Comparison of ENCODE assay signal across 16 cellular contexts in genomic region chr6:16493112-16493511, GRCh38.
A peak's percentile ranks its signal among the peaks of the same experiment; 100 is the strongest.
DNase-seq lines count a peak whose midpoint lies in the region; ATAC-seq and TF ChIP-seq lines count a peak whose summit lies in the region.
"Had no signal": no experiment of that assay in that cellular context is flagged by ENCODE, and none has a peak within 500 bp of the region (broad histone marks: within the 10 kb centered on the region; RNA-seq: fewer than 3 reads in every experiment).

No MANE protein-coding gene starts in this region.

- H3K4me3 Mint-ChIP-seq in activated CD8-positive, alpha-beta memory T cell treated with anti-CD3 and anti-CD28 coated beads, Interleukin-2, amount 10 ng/mL, durations not matched to agents 7 days and 5 days, result no peak overlapping the region
- no peak overlapping the region for H3K4me3 Mint-ChIP-seq in central memory CD8-positive, alpha-beta T cell
- no peak overlapping the region for H3K4me3 Mint-ChIP-seq in mesothelial cell of epicardium

- DNase-seq in activated CD8-positive, alpha-beta memory T cell treated with anti-CD3 and anti-CD28 coated beads, Interleukin-2, amount 10 ng/mL, durations not matched to agents 7 days and 5 days, result no peak
- no peak for DNase-seq in activated CD8-positive, alpha-beta memory T cell treated with anti-CD3 and anti-CD28 coated beads, Interleukin-2, amount 50 U/mL, for 48 hours
- DNase-seq in central memory CD8-positive, alpha-beta T cell (ENCODE audit: low spot score in 2 of 2), result no peak
- DNase-seq in middle frontal gyrus (ENCODE audit: extremely low spot score, low spot score) (no peak), mesothelial cell of epicardium (ENCODE audit: low spot score in 2 of 2, unreplicated experiment in 2 of 2) (no peak)
- DNase-seq: activated CD4-positive, CD25-positive, alpha-beta regulatory T cell treated with anti-CD3 and anti-CD28 coated beads, Interleukin-2, amount 50 U/mL, for 72 hours; anterior cingulate cortex; Caco-2; erythroblast; NCI-H1417 treated with DMSO at 0.1 percent for 48 hours; PC-3; testis had no signal

- H3K4me1 Mint-ChIP-seq in activated CD8-positive, alpha-beta memory T cell treated with anti-CD3 and anti-CD28 coated beads, Interleukin-2, amount 10 ng/mL, durations not matched to agents 7 days and 5 days, result peaks cover 71% of the 10 kb centered on the region
- peaks cover 63% of the 10 kb centered on the region for H3K4me1 Mint-ChIP-seq in central memory CD8-positive, alpha-beta T cell
- peaks cover 29% of the 10 kb centered on the region for H3K4me1 Mint-ChIP-seq in mesothelial cell of epicardium

- peak overlapping the region; percentile 10 for H3K27ac Mint-ChIP-seq in activated CD8-positive, alpha-beta memory T cell treated with anti-CD3 and anti-CD28 coated beads, Interleukin-2, amount 10 ng/mL, durations not matched to agents 7 days and 5 days
- peak overlapping the region; percentile 36 for H3K27ac Mint-ChIP-seq in central memory CD8-positive, alpha-beta T cell (ENCODE audit: low read depth)
- no peak overlapping the region for H3K27ac Mint-ChIP-seq in mesothelial cell of epicardium

- no peaks in the 10 kb centered on the region for H3K27me3 Mint-ChIP-seq in activated CD8-positive, alpha-beta memory T cell treated with anti-CD3 and anti-CD28 coated beads, Interleukin-2, amount 10 ng/mL, durations not matched to agents 7 days and 5 days
- H3K27me3 Mint-ChIP-seq in central memory CD8-positive, alpha-beta T cell, result no peaks in the 10 kb centered on the region
- H3K27me3 Mint-ChIP-seq in mesothelial cell of epicardium (ENCODE audit: low read depth), result no peaks in the 10 kb centered on the region

- CTCF ChIA-PET in activated CD8-positive, alpha-beta memory T cell treated with anti-CD3 and anti-CD28 coated beads, Interleukin-2, amount 10 ng/mL, durations not matched to agents 7 days and 5 days (lab: Charles Lee), result interaction anchor here (0.7 to 1.4 kb wide), 5 partner anchors 18 to 174 kb away, joined by 3 to 7 read pairs (median 4); no protein-coding TSS in a partner anchor

- H3K36me3 Mint-ChIP-seq in activated CD8-positive, alpha-beta memory T cell treated with anti-CD3 and anti-CD28 coated beads, Interleukin-2, amount 10 ng/mL, durations not matched to agents 7 days and 5 days, result peaks cover 8% of the 10 kb centered on the region
- peaks cover 9% of the 10 kb centered on the region for H3K36me3 Mint-ChIP-seq in central memory CD8-positive, alpha-beta T cell (ENCODE audit: insufficient read depth)
- H3K36me3 Mint-ChIP-seq in mesothelial cell of epicardium, result peaks cover 3% of the 10 kb centered on the region

- ATAC-seq in activated CD8-positive, alpha-beta memory T cell treated with anti-CD3 and anti-CD28 coated beads, Interleukin-2, amount 10 ng/mL, durations not matched to agents 7 days and 5 days, result no peak
- ATAC-seq in GM21360 (IDR thresholded peaks at IDR 0.05; ENCODE audit: unreplicated experiment) (peak; percentile 30), HG03159 (IDR thresholded peaks at IDR 0.05; ENCODE audit: unreplicated experiment) (peak; percentile 40), GM19397 (IDR thresholded peaks at IDR 0.05; ENCODE audit: unreplicated experiment) (no peak)
- no peak for ATAC-seq in central memory CD8-positive, alpha-beta T cell (replicated peaks; ENCODE audit: extremely low read depth, poor library complexity, severe bottlenecking)
- ATAC-seq: HCT116, PC-3 had no signal

- no peaks in the 10 kb centered on the region for H3K9me3 Mint-ChIP-seq in activated CD8-positive, alpha-beta memory T cell treated with anti-CD3 and anti-CD28 coated beads, Interleukin-2, amount 10 ng/mL, durations not matched to agents 7 days and 5 days (ENCODE audit: low read depth)
- H3K9me3 Mint-ChIP-seq in central memory CD8-positive, alpha-beta T cell, result no peaks in the 10 kb centered on the region
- no peaks in the 10 kb centered on the region for H3K9me3 Mint-ChIP-seq in mesothelial cell of epicardium

- TF ChIP-seq CTCF in mesothelial cell of epicardium (IDR thresholded peaks at IDR 0.05; ENCODE audit: unreplicated experiment), result no peak

Comparison
In these comparisons a context has a peak if more than half of its experiments do, and no peak if none do; other contexts are left out.
1. ATAC-seq: peak in GM21360 (single experiment) and HG03159 (single experiment); none in activated CD8-positive, alpha-beta memory T cell treated with anti-CD3 and anti-CD28 coated beads, Interleukin-2, amount 10 ng/mL, durations not matched to agents 7 days and 5 days (single experiment), central memory CD8-positive, alpha-beta T cell (single experiment) and GM19397 (single experiment).